In the genomic region with DNA sequence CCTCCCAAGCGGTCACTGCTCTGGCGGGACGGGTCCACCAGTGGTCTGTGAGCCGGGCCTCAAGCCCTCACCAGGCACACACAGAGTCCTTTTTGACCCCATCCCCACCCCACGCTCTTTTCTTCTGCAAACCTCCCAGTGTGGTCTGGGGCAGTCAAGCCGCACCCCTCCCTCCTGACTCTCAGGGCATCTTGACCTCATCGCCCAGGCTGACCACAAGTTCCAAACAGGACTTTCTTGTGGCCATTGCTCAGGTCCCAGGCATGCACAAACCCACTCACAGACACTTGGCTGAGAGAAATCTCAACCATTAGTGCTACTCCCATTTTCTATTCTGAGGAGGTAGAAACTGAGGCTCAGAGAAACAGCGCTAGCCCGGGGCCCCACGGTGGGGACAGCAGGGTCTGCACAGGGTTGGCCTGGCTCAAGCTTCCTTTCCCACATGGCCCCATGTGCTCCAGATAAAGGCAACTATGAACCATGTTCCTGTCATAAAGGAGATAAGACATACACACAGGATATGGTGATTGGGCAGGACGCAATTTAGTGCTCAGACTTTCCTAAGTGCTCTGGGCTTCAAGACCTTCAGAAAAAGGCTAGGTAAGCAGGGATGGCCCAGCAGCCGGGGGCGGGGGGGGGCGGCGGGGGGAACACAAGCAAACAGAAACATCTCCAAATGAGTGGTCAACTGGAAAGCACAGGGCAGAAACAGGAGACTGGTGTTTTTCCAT, we compare ENCODE assay signal across 9 cellular contexts.
DNase-seq lines count a peak whose midpoint lies in the region; ATAC-seq and TF ChIP-seq lines count a peak whose summit lies in the region.
"Had no signal": no experiment of that assay in that cellular context is flagged by ENCODE, and none has a peak within 500 bp of the region (broad histone marks: within the 10 kb centered on the region; RNA-seq: fewer than 3 reads in every experiment).

No MANE protein-coding gene starts in this region.

- TF ChIP-seq POLR2A in esophagus muscularis mucosa (IDR thresholded peaks at IDR 0.05; ENCODE audit: low read depth), result no peak

- no peak for ATAC-seq in sciatic nerve

- TF ChIP-seq EP300 in esophagus muscularis mucosa (IDR thresholded peaks at IDR 0.05), result no peak

- DNase-seq in EH (ENCODE audit: low read depth) (peak; percentile 82), SK-N-DZ (ENCODE audit: low spot score) (peak; percentile 64), esophagus muscularis mucosa (ENCODE audit: extremely low spot score) (no peak), sciatic nerve (ENCODE audit: low spot score) (no peak), D341Med (ENCODE audit: low spot score) (no peak), NCI-H2227 (lab: John Stamatoyannopoulos, UW; ENCODE audit: unreplicated experiment) (no peak)
- DNase-seq in stimulated activated CD4-positive, alpha-beta T cell treated with anti-CD3 and anti-CD28 coated beads, Interleukin-4, amount 100 ng/mL, for 1 hour, result no peak
- DNase-seq: RPMI8226 had no signal

- H3K4me1 ChIP-seq in esophagus muscularis mucosa (peaks cover 90 to 100% (median 98%) of the 10 kb centered on the region in 4 donors), neutrophil (ENCODE audit: control insufficient read depth in 1 of 2, insufficient read depth in 1 of 2, low read depth in 1 of 2, low read length in 1 of 2) (peaks cover 21 to 33% of the 10 kb centered on the region in 2 experiments)

- 92% methylated on average over 13 of the region's 15 CpGs for WGBS in esophagus muscularis mucosa

- H3K36me3 ChIP-seq in esophagus muscularis mucosa (no peaks in the 10 kb centered on the region), neutrophil (peaks cover 27% of the 10 kb centered on the region)

- intact Hi-C loops in esophagus muscularis mucosa (cut with DNase I), result no loop called here
- intact Hi-C loops in sciatic nerve (cut with DNase I), result no loop called here

- no peak for TF ChIP-seq CTCF in esophagus muscularis mucosa (IDR thresholded peaks at IDR 0.05)
- no peak for TF ChIP-seq CTCF in neutrophil (IDR thresholded peaks at IDR 0.05)

- H3K4me3 ChIP-seq in esophagus muscularis mucosa, result no peak overlapping the region
- no peak overlapping the region for H3K4me3 ChIP-seq in neutrophil (ENCODE audit: low read depth in 1 of 2, low read length in 1 of 2)

- no peaks in the 10 kb centered on the region for H3K27me3 ChIP-seq in esophagus muscularis mucosa
- H3K27me3 ChIP-seq in neutrophil, result no peaks in the 10 kb centered on the region

- H3K27ac ChIP-seq in esophagus muscularis mucosa (replicated peaks in 1 of 4) (peak overlapping the region; percentile 86 to 93 (median 86)), neutrophil (peak overlapping the region; percentile 75)

- H3K9me3 ChIP-seq in esophagus muscularis mucosa (no peaks in the 10 kb centered on the region), neutrophil (no peaks in the 10 kb centered on the region)

Comparison
In these comparisons a context has a peak if more than half of its experiments do, and no peak if none do; other contexts are left out.
1. DNase-seq: peak in EH (single experiment) and SK-N-DZ (single experiment); none in esophagus muscularis mucosa (single experiment), sciatic nerve (single experiment), D341Med (single experiment), stimulated activated CD4-positive, alpha-beta T cell treated with anti-CD3 and anti-CD28 coated beads, Interleukin-4, amount 100 ng/mL, for 1 hour (single experiment) and NCI-H2227 (single experiment).